2 cellular contexts compared by ENCODE assay signal in the genomic region with DNA sequence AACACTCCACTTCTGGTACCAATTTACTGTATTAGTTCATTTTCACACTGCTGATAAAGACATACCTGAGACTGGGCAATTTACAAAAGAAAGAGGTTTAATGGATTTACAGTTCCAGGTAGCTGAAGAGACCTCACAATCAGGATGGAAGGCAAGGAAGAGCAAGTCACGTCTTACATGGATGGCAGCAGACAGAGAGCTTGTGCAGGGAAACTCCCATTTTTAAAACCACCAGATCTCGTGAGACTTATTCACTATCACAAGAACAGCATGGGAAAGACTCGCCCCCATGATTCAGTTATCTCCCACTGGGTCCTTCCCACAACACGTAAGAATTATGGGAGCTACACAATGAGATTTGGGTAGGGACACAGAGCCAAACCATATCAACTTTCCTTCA.
DNase-seq lines count a peak whose midpoint lies in the region; ATAC-seq, FAIRE-seq and TF ChIP-seq lines count a peak whose summit lies in the region.
"Not testable (repeated sequence)": the region's sequence is repeated elsewhere in the genome, so short reads cannot be mapped to it uniquely, and the experiment has no call there.

No MANE protein-coding gene starts in this region.

- not testable (repeated sequence) for H3K36me3 ChIP-seq in K562 (ENCODE audit: control insufficient read depth, insufficient read depth, low read length); HepG2 (replicated peaks in 1 of 2; ENCODE audit: control insufficient read depth in 1 of 2, insufficient read depth in 2 of 2, low read length in 2 of 2)

- POLR2A ChIA-PET in K562 (lab: Yijun Ruan, JAX); HepG2 (lab: Yijun Ruan, JAX): not testable (repeated sequence)

- intact Hi-C loops in K562 (cut with micrococcal nuclease); HepG2 (cut with micrococcal nuclease; ENCODE audit: unreplicated experiment): not testable (repeated sequence)

- H3K4me1 ChIP-seq in K562 (replicated peaks in 1 of 2; ENCODE audit: control insufficient read depth in 2 of 2, insufficient read depth in 2 of 2, low read length in 2 of 2); HepG2 (ENCODE audit: insufficient read depth, low read length): not testable (repeated sequence)

- not testable (repeated sequence) for H3K9me1 ChIP-seq in K562 (ENCODE audit: control insufficient read depth, insufficient read depth, low read length)

- H3K9ac ChIP-seq in K562 (ENCODE audit: insufficient read depth in 1 of 2, low read depth in 2 of 2, low read length in 2 of 2); HepG2 (ENCODE audit: insufficient read depth, low read depth, low read length): not testable (repeated sequence)

- ATAC-seq in K562, HepG2: not testable (repeated sequence)

- CTCF ChIA-PET in K562 (lab: Yijun Ruan, JAX; ENCODE audit: low intra/inter-chr PET ratio); HepG2 (lab: Yijun Ruan, JAX; ENCODE audit: low intra/inter-chr PET ratio, low total read pairs): not testable (repeated sequence)

- H4K20me1 ChIP-seq in K562 (replicated peaks; ENCODE audit: control insufficient read depth, insufficient read depth, low read length); HepG2 (ENCODE audit: insufficient read depth, low read length): not testable (repeated sequence)

- not testable (repeated sequence) for H3K9me3 ChIP-seq in K562 (replicated peaks; ENCODE audit: control insufficient read depth, insufficient read depth, low read depth, low read length)
- H3K9me3 ChIP-seq in HepG2 (ENCODE audit: low read length), result peaks cover 15% of the 10 kb centered on the region; the same call in 1 of the 2 replicates

- not testable (repeated sequence) for H3K27me3 ChIP-seq in K562 (ENCODE audit: control insufficient read depth in 2 of 2, insufficient read depth in 2 of 2, low read length in 2 of 2); HepG2 (ENCODE audit: control insufficient read depth in 1 of 2, insufficient read depth in 2 of 2, low read length in 2 of 2)

- not testable (repeated sequence) for H2AFZ ChIP-seq in K562 (ENCODE audit: low read depth, low read length); HepG2 (ENCODE audit: low read length)

- WGBS in K562 (ENCODE audit: insufficient coverage, low coverage, missing lambda C conversion rate), result 0% methylated on average over 4 of the region's 4 CpGs
- 2% methylated on average over 3 of the region's 4 CpGs for WGBS in HepG2 (ENCODE audit: low lambda C conversion rate)

- DNase-seq in K562 (ENCODE audit: extremely low read depth in 1 of 4, low spot score in 3 of 4); HepG2 (ENCODE audit: low spot score): not testable (repeated sequence)

- H3K27ac ChIP-seq in K562 (ENCODE audit: extremely low read depth, low read depth, low read length); HepG2 (ENCODE audit: extremely low read length, insufficient read depth, low read length): not testable (repeated sequence)

- not testable (repeated sequence) for BruUV-seq in K562 (replicated peaks; lab: Mats Ljungman, UMichigan); HepG2 (replicated peaks; lab: Mats Ljungman, UMichigan)

- not testable (repeated sequence) for TF ChIP-seq EP300 in K562 (IDR thresholded peaks at IDR 0.05; ENCODE audit: low read length); HepG2 (IDR thresholded peaks at IDR 0.05; ENCODE audit: low read depth in 2 of 2, low read length in 2 of 2); HepG2 (CRISPR knock-in tag; IDR thresholded peaks at IDR 0.05; ENCODE audit: borderline replicate concordance)

- not testable (repeated sequence) for H3K4me3 ChIP-seq in K562; HepG2 (replicated peaks in 1 of 3; ENCODE audit: insufficient read depth in 1 of 3, low read depth in 2 of 3, low read length in 3 of 3)

- FAIRE-seq in K562 (lab: Jason Lieb, UNC); HepG2 (lab: Jason Lieb, UNC): not testable (repeated sequence)

- TF ChIP-seq RAD21 in K562 (CRISPR knock-in tag; conservative IDR thresholded peaks at IDR 0.05 in 1 of 2, IDR thresholded peaks at IDR 0.05 in 1 of 2); HepG2 (CRISPR knock-in tag; IDR thresholded peaks at IDR 0.05): not testable (repeated sequence)

- not testable (repeated sequence) for TF ChIP-seq CTCF in K562 (IDR thresholded peaks at IDR 0.05 in 2 of 3, conservative IDR thresholded peaks at IDR 0.05 in 1 of 3; ENCODE audit: insufficient read depth in 2 of 3, low read depth in 1 of 3, low read length in 3 of 3); HepG2 (CRISPR knock-in tag; IDR thresholded peaks at IDR 0.05)

- not testable (repeated sequence) for H3K4me2 ChIP-seq in K562 (ENCODE audit: insufficient read depth, low read length); HepG2 (ENCODE audit: low read depth, low read length)

- H3K79me2 ChIP-seq in K562 (ENCODE audit: control insufficient read depth, insufficient read depth, low read length); HepG2 (ENCODE audit: insufficient read depth, low read length): not testable (repeated sequence)

- in situ Hi-C loops in K562 (cut with MboI); HepG2 (cut with HindIII; ENCODE audit: extremely low pct_ligation_motif_present, low pct_unique_long_range_greater_than_20kb): not testable (repeated sequence)

- not testable (repeated sequence) for TF ChIP-seq POLR2A in K562 (conservative IDR thresholded peaks at IDR 0.05); HepG2 (IDR thresholded peaks at IDR 0.05; ENCODE audit: insufficient read depth in 1 of 2, low read depth in 2 of 2, low read length in 2 of 2)

TF ChIP-seq in K562, 482 proteins besides CTCF, POLR2A, EP300 and RAD21:
- peak; percentile 83 for TF ChIP-seq ZNF431 (CRISPR knock-in tag; IDR thresholded peaks at IDR 0.05)

TF ChIP-seq in HepG2, 621 proteins besides CTCF, POLR2A, EP300 and RAD21:
- TF ChIP-seq ZNF431 (CRISPR knock-in tag; IDR thresholded peaks at IDR 0.05; ENCODE audit: borderline replicate concordance, low read depth), result peak; percentile 96
TF ChIP-seq in HepG2: peak in this region for 1; not testable (repeated sequence) for 620.
